8 cellular contexts compared by ENCODE assay signal in the genomic region with DNA sequence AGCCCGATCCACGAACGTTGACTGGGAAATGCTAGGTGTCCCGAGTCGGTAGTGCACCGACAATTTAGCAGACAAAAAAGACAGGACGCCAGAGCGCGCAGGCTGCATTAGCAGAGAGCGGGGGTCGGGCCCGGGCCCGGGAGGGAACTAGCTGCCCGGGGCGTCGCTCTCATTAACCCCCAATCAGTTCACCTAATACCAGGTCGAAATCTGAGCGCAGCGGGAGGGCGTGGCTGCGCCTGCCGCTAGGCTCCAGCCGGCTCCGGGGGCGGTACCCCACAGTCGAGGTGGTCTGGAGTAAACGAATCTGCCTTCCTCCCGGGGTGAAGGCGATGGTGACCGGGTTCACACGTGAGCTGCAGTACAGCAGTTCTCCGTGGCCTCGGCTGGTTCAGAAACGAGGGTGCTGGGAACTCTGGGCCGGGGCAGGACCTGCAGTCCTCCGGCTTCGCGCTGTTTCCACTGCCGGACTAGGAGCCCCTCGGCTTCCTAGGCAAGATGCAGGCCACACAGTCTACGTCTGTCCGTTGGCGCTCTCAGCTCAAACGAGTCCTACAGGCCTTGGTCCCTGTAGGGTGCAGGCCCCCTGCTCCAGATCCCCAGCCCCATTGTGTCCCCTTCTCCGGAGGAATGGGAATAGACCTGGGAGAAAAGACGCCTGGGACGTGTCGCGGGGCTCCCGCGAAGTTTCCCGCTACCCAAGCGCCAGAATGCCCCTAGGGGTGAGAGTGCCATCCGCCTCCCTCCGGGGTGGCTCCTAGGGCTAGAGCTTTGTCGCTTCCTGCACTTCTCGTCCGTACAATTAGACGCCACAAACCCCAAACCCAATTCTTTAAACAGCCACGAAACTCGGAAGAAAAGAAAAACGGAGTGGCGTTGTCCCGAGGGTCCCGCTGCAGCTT. TPM values are rescaled to one million over a fixed set of nuclear protein-coding genes. Genes with fewer than 3 reads are reported as not detected.
DNase-seq lines count a peak whose midpoint lies in the region; ATAC-seq and TF ChIP-seq lines count a peak whose summit lies in the region.
"Had no signal": no experiment of that assay in that cellular context is flagged by ENCODE, and none has a peak within 500 bp of the region (broad histone marks: within the 10 kb centered on the region; RNA-seq: fewer than 3 reads in every experiment).

No MANE protein-coding gene starts in this region.

- H3K4me3 ChIP-seq in esophagus (ENCODE audit: low read depth in 1 of 2, low read length in 2 of 2): peak overlapping the region; percentile 37 to 58
- H3K4me3 ChIP-seq in uterus: peak overlapping the region; percentile 6 to 36

- no peaks in the 10 kb centered on the region for H3K36me3 ChIP-seq in esophagus (ENCODE audit: control insufficient read depth in 2 of 2, insufficient read depth in 2 of 2, low read length in 1 of 2)
- H3K36me3 ChIP-seq in uterus: no peaks in the 10 kb centered on the region

- peaks cover 0 to 48% of the 10 kb centered on the region in 2 donors for H3K27me3 ChIP-seq in esophagus (ENCODE audit: control insufficient read depth in 1 of 2, insufficient read depth in 2 of 2, low read length in 2 of 2)
- H3K27me3 ChIP-seq in uterus: peaks cover 12 to 54% of the 10 kb centered on the region in 2 donors

- DNase-seq in NCI-H2171 treated with DMSO at 0.1 percent for 48 hours (lab: John Stamatoyannopoulos, UW) (peak; percentile 56), osteocyte (ENCODE audit: extremely low spot score, unreplicated experiment) (no peak), uterus (no peak)
- peak; percentile 90 for DNase-seq in activated CD8-positive, alpha-beta memory T cell treated with anti-CD3 and anti-CD28 coated beads for 24 hours

- peaks cover 79% of the 10 kb centered on the region for H3K27me3 Mint-ChIP-seq in osteocyte (ENCODE audit: unreplicated experiment)

- H3K27ac Mint-ChIP-seq in osteocyte (ENCODE audit: unreplicated experiment): no peak overlapping the region

- intact Hi-C loops in uterus (cut with DNase I; ENCODE audit: low total_unique reads): no loop called here

- WGBS in esophagus, 2 donors: 2 to 3% methylated on average over 64 to 65 of the region's 65 CpGs

- peaks cover 53% of the 10 kb centered on the region for H3K4me1 Mint-ChIP-seq in osteocyte (ENCODE audit: unreplicated experiment)

- no peaks in the 10 kb centered on the region for H3K9me3 Mint-ChIP-seq in osteocyte (ENCODE audit: unreplicated experiment)

- ATAC-seq in GM18861 (IDR thresholded peaks at IDR 0.05; ENCODE audit: unreplicated experiment) (peak; percentile 28), HG02852 (IDR thresholded peaks at IDR 0.05; ENCODE audit: unreplicated experiment) (peak; percentile 14)

- H3K4me3 Mint-ChIP-seq in osteocyte (ENCODE audit: unreplicated experiment): peak overlapping the region; percentile 65

- TF ChIP-seq CTCF in osteocyte (IDR thresholded peaks at IDR 0.05) (no peak), uterus (IDR thresholded peaks at IDR 0.05) (no peak)

- H3K4me1 ChIP-seq in esophagus (ENCODE audit: control insufficient read depth in 2 of 2, insufficient read depth in 2 of 2, low read length in 1 of 2): peaks cover 19 to 42% of the 10 kb centered on the region in 2 donors
- peaks cover 0 to 46% of the 10 kb centered on the region in 2 donors for H3K4me1 ChIP-seq in uterus

- H3K27ac ChIP-seq in esophagus (ENCODE audit: low read depth in 2 of 2, low read length in 1 of 2): peak overlapping the region; percentile 19 to 65
- H3K27ac ChIP-seq in uterus: no peak overlapping the region

- H3K36me3 Mint-ChIP-seq in osteocyte (ENCODE audit: unreplicated experiment): no peaks in the 10 kb centered on the region

- TF ChIP-seq POLR2A in uterus (IDR thresholded peaks at IDR 0.05): no peak

- no peaks in the 10 kb centered on the region for H3K9me3 ChIP-seq in esophagus (ENCODE audit: control insufficient read depth in 2 of 2, insufficient read depth in 1 of 2, low read depth in 1 of 2, low read length in 1 of 2)
- no peaks in the 10 kb centered on the region for H3K9me3 ChIP-seq in uterus

RNA-seq across cellular contexts. Expression of gene GFI1, which starts 2.0 kb away (rescaled TPM):
- polyA plus RNA-seq in esophagus: under 1 TPM; 0.40 to 0.47 TPM
- total RNA-seq in osteocyte (0.11 and 0.18 TPM in 2 replicates), uterus (1 to 10 TPM in 1 of 4 donors, under 1 TPM in 2, not detected in 1; 0.26 to 2.4 (median 0.95) TPM)
- total RNA-seq: frontal cortex had no signal

Comparison
In these comparisons a context has a peak if more than half of its experiments do, and no peak if none do; other contexts are left out.
1. DNase-seq: peak in NCI-H2171 treated with DMSO at 0.1 percent for 48 hours (single experiment) and activated CD8-positive, alpha-beta memory T cell treated with anti-CD3 and anti-CD28 coated beads for 24 hours (single experiment); none in osteocyte (single experiment) and uterus (0 of 2).
2. H3K27ac ChIP-seq: peak in esophagus (2 of 2); none in uterus (0 of 2).